Comparison of ENCODE assay signal across 11 cellular contexts in genomic region chr18:45755936-45756335, GRCh38. TPM values are rescaled to one million over a fixed set of nuclear protein-coding genes. Genes with fewer than 3 reads are reported as not detected.
A peak's percentile ranks its signal among the peaks of the same experiment; 100 is the strongest.
DNase-seq lines count a peak whose midpoint lies in the region; ATAC-seq, FAIRE-seq and TF ChIP-seq lines count a peak whose summit lies in the region.
"Had no signal": no experiment of that assay in that cellular context is flagged by ENCODE, and none has a peak within 500 bp of the region (broad histone marks: within the 10 kb centered on the region; RNA-seq: fewer than 3 reads in every experiment).

No MANE protein-coding gene starts in this region.

- dilution Hi-C loops in keratinocyte (cut with MboI; ENCODE audit: extremely low pct_ligation_motif_present, low sequenced_read_pairs), result no loop called here

- intact Hi-C loops in body of pancreas (cut with DNase I), result no loop called here

- ATAC-seq in body of pancreas (peak; percentile 55), HG03521 (IDR thresholded peaks at IDR 0.05; ENCODE audit: unreplicated experiment) (no peak), GM21619 (IDR thresholded peaks at IDR 0.05; ENCODE audit: unreplicated experiment) (no peak)
- ATAC-seq: activated CD4-positive, CD25-positive, alpha-beta regulatory T cell treated with anti-CD3 and anti-CD28 coated beads, Interleukin-2, amount 50 U/mL, for 24 hours had no signal

- TF ChIP-seq CTCF in body of pancreas (IDR thresholded peaks at IDR 0.05) (no peak), keratinocyte (optimal IDR thresholded peaks at IDR 0.05 in 1 of 3, IDR thresholded peaks at IDR 0.05 in 1 of 3, conservative IDR thresholded peaks at IDR 0.05 in 1 of 3; ENCODE audit: extremely low read depth in 1 of 3, insufficient read depth in 2 of 3, low read length in 3 of 3) (no peak)

- peaks cover 12% of the 10 kb centered on the region for H3K4me1 ChIP-seq in body of pancreas
- H3K4me1 ChIP-seq in keratinocyte (ENCODE audit: control insufficient read depth, extremely low read depth, insufficient read depth, low read length), result no peaks in the 10 kb centered on the region

- no peak overlapping the region for H3K9ac ChIP-seq in keratinocyte (ENCODE audit: control insufficient read depth, extremely low read depth, insufficient read depth, low read length)

- no peak overlapping the region for H2AFZ ChIP-seq in keratinocyte (ENCODE audit: control insufficient read depth, low read length)

- H3K9me3 ChIP-seq in body of pancreas, result no peaks in the 10 kb centered on the region
- H3K9me3 ChIP-seq in keratinocyte (ENCODE audit: control insufficient read depth, low read depth, low read length), result no peaks in the 10 kb centered on the region

- TF ChIP-seq POLR2A in body of pancreas (IDR thresholded peaks at IDR 0.05), result no peak

- no peaks in the 10 kb centered on the region for H3K9me1 ChIP-seq in keratinocyte (ENCODE audit: control insufficient read depth, extremely low read depth, insufficient read depth, low read length)

- no peak overlapping the region for H3K4me3 ChIP-seq in body of pancreas
- H3K4me3 ChIP-seq in keratinocyte (ENCODE audit: control insufficient read depth in 2 of 3, extremely low read depth in 1 of 3, insufficient read depth in 2 of 3, low read depth in 1 of 3, low read length in 3 of 3), result no peak overlapping the region

- WGBS in body of pancreas, 2 donors, result 23 to 38% methylated on average over 3 of the region's 3 CpGs

- H3K27ac ChIP-seq in body of pancreas (no peak overlapping the region), keratinocyte (ENCODE audit: control insufficient read depth, insufficient read depth, low read length) (no peak overlapping the region)

- no peaks in the 10 kb centered on the region for H4K20me1 ChIP-seq in keratinocyte (ENCODE audit: control insufficient read depth, extremely low read depth, insufficient read depth, low read length)

- H3K27me3 ChIP-seq in body of pancreas (no peaks in the 10 kb centered on the region), keratinocyte (ENCODE audit: control insufficient read depth, extremely low read depth, insufficient read depth, low read length) (no peaks in the 10 kb centered on the region)

- no peaks in the 10 kb centered on the region for H3K79me2 ChIP-seq in keratinocyte (ENCODE audit: control insufficient read depth, insufficient read depth, low read length)

- H3K4me2 ChIP-seq in keratinocyte (ENCODE audit: control insufficient read depth, extremely low read depth, insufficient read depth, low read depth, low read length), result no peak overlapping the region

- peak; percentile 52 for FAIRE-seq in keratinocyte (lab: Jason Lieb, UNC)
- FAIRE-seq in urothelium cell line (lab: Jason Lieb, UNC), result no peak

- DNase-seq in NCI-H82 (lab: John Stamatoyannopoulos, UW), result peak; percentile 36
- DNase-seq in NCI-H82 treated with DMSO at 0.1 percent for 48 hours (lab: John Stamatoyannopoulos, UW; ENCODE audit: unreplicated experiment), result no peak
- DNase-seq in body of pancreas, result peak; percentile 23 to 45 (median 34)
- no peak for DNase-seq in keratinocyte (ENCODE audit: low read depth, low spot score)
- DNase-seq in urothelium cell line (ENCODE audit: low spot score), result peak; percentile 20
- DNase-seq in NCI-H2107 treated with DMSO at 0.1 percent for 48 hours (lab: John Stamatoyannopoulos, UW; ENCODE audit: unreplicated experiment), result no peak
- DNase-seq: naive B cell, NCI-H2081 treated with DMSO at 0.1 percent for 48 hours had no signal

- H3K36me3 ChIP-seq in body of pancreas (replicated peaks in 1 of 2; ENCODE audit: insufficient read depth in 1 of 2, low read depth in 2 of 2), result no peaks in the 10 kb centered on the region
- H3K36me3 ChIP-seq in keratinocyte (ENCODE audit: control insufficient read depth in 2 of 2, extremely low read depth in 1 of 2, insufficient read depth in 2 of 2, low read length in 2 of 2), result no peaks in the 10 kb centered on the region

RNA-seq across cellular contexts. Expression of gene SLC14A1, which starts 32.0 kb away (rescaled TPM):
- total RNA-seq in body of pancreas, result 10 to 100 TPM in 1 of 2 donors, 1 to 10 TPM in 1; 3.6 to 12.5 TPM
- 0.06 to 0.23 TPM in 2 of 3 replicates, not detected in the other for polyA plus RNA-seq in keratinocyte
- polyA plus RNA-seq in keratinocyte (2011; ENCODE audit: low read depth), result 0.41 TPM
- not detected in 2 replicates for polyA plus RNA-seq in keratinocyte (2011; cell fraction: cytosol; rRNA removed)
- 0.33 TPM in 1 of 2 replicates, not detected in the other for polyA plus RNA-seq in keratinocyte (2011; cell fraction: nucleus; rRNA removed)
- 0.18 TPM in 1 of 2 replicates, not detected in the other for polyA plus RNA-seq in keratinocyte (2012; ENCODE audit: low replicate concordance)
- not detected in 3 replicates for polyA minus RNA-seq in keratinocyte
- not detected for polyA minus RNA-seq in keratinocyte (2011; cell fraction: cytosol; rRNA and poly(A)+ RNA removed)
- polyA minus RNA-seq in keratinocyte (2011; cell fraction: nucleus; rRNA and poly(A)+ RNA removed), result not detected in 2 replicates

Comparison
In these comparisons a context has a peak if more than half of its experiments do, and no peak if none do; other contexts are left out.
1. DNase-seq: peak in NCI-H82 (single experiment), body of pancreas (4 of 4) and urothelium cell line (single experiment); none in NCI-H82 treated with DMSO at 0.1 percent for 48 hours (single experiment), keratinocyte (single experiment) and NCI-H2107 treated with DMSO at 0.1 percent for 48 hours (single experiment).